Comparison of ENCODE assay signal across 18 cellular contexts in the genomic region with DNA sequence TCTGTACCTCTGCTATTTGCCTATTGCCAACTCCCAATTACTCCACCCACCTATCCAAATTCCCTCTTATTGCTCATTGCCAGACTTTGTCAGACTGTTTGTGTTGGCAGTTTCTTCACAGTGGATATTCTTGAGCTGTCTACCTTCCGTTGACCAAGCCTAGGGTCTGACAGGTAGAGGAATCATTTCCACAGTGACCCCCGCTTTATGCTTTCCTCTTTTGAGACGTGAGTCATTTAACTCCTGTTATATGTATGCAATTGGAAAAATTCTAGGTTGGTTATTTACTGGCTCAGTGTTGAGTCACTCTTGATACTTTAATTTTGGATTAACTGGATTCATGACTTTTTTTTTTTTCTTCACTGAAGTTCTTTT.
A peak's percentile ranks its signal among the peaks of the same experiment; 100 is the strongest.
DNase-seq lines count a peak whose midpoint lies in the region; ATAC-seq and TF ChIP-seq lines count a peak whose summit lies in the region.
"Had no signal": no experiment of that assay in that cellular context is flagged by ENCODE, and none has a peak within 500 bp of the region (broad histone marks: within the 10 kb centered on the region; RNA-seq: fewer than 3 reads in every experiment).

No MANE protein-coding gene starts in this region.

- ATAC-seq in GM19463 (IDR thresholded peaks at IDR 0.05; ENCODE audit: unreplicated experiment) (no peak), GM19324 (IDR thresholded peaks at IDR 0.05; ENCODE audit: low FRiP score, unreplicated experiment) (no peak)
- ATAC-seq: activated T-cell treated with anti-CD3 and anti-CD28 coated beads, Interleukin-2, amount 50 U/mL, for 4 hours; GM23338; lower lobe of right lung; naive thymus-derived CD8-positive, alpha-beta T cell had no signal

- no peak for TF ChIP-seq EP300 in transverse colon (IDR thresholded peaks at IDR 0.05; ENCODE audit: low read depth)

- no peak overlapping the region for H3K27ac ChIP-seq in transverse colon
- H3K27ac ChIP-seq: lower lobe of right lung, SJCRH30 had no signal

- in situ Hi-C loops in astrocyte of the spinal cord (cut with HindIII; ENCODE audit: low sequenced_read_pairs), result no loop called here
- in situ Hi-C loops in transverse colon (cut with MboI; ENCODE audit: low pct_ligation_motif_present in 1 of 4, low pct_unique_long_range_greater_than_20kb in 1 of 4, low sequenced_read_pairs in 3 of 4), result no loop called here

- no peaks in the 10 kb centered on the region for H3K27me3 ChIP-seq in transverse colon
- H3K27me3 ChIP-seq: SJCRH30, tibial artery had no signal

- intact Hi-C loops in transverse colon (cut with DNase I; ENCODE audit: low total_unique reads), result no loop called here

- WGBS in transverse colon (ENCODE audit: low coverage in 1 of 2), 2 donors, result 92% methylated on average over 3 of the region's 3 CpGs

- TF ChIP-seq CTCF in astrocyte of the spinal cord (IDR thresholded peaks at IDR 0.05; ENCODE audit: low read depth, low read length), result no peak
- TF ChIP-seq CTCF in transverse colon (IDR thresholded peaks at IDR 0.05), result no peak

- H3K4me3 ChIP-seq in astrocyte of the spinal cord (ENCODE audit: low read depth, low read length) (no peak overlapping the region), transverse colon (no peak overlapping the region)
- H3K4me3 ChIP-seq: GM23338, lower lobe of right lung, SJCRH30, tibial artery had no signal

- no peaks in the 10 kb centered on the region for H3K9me3 ChIP-seq in transverse colon
- H3K9me3 ChIP-seq: lower lobe of right lung, SJCRH30, tibial artery had no signal

- DNase-seq in AG08396 (ENCODE audit: low spot score), result peak; percentile 14
- peak; percentile 37 for DNase-seq in LHCN-M2 (ENCODE audit: low read depth)
- DNase-seq in astrocyte of the spinal cord (ENCODE audit: low read depth, low spot score), result peak; percentile 74
- peak; percentile 90 for DNase-seq in kidney tubule cell (ENCODE audit: low spot score)
- DNase-seq in superior temporal gyrus (ENCODE audit: extremely low spot score), result no peak
- DNase-seq in transverse colon, result no peak
- DNase-seq: activated CD4-positive, alpha-beta T cell treated with anti-CD3 and anti-CD28 coated beads, Interleukin-2, amount 10 ng/mL, durations not matched to agents 7 days and 5 days; activated T-cell treated with anti-CD3 and anti-CD28 coated beads, Interleukin-2, amount 50 U/mL, for 4 hours; amygdala; DMS 273 treated with DMSO at 0.1 percent for 48 hours; lower lobe of right lung; naive thymus-derived CD8-positive, alpha-beta T cell; NCI-H1105; SJCRH30; tibial artery had no signal

- H3K4me1 ChIP-seq in transverse colon, result no peaks in the 10 kb centered on the region
- H3K4me1 ChIP-seq: lower lobe of right lung had no signal

- no peak for TF ChIP-seq POLR2A in transverse colon (IDR thresholded peaks at IDR 0.05)

- no peaks in the 10 kb centered on the region for H3K36me3 ChIP-seq in transverse colon
- H3K36me3 ChIP-seq: lower lobe of right lung, SJCRH30, tibial artery had no signal

Comparison
In these comparisons a context has a peak if more than half of its experiments do, and no peak if none do; other contexts are left out.
1. DNase-seq: peak in AG08396 (single experiment), LHCN-M2 (single experiment), astrocyte of the spinal cord (single experiment) and kidney tubule cell (single experiment); none in superior temporal gyrus (single experiment) and transverse colon (single experiment).